Comparison of ENCODE assay signal across 23 cellular contexts in genomic region chr13:47019977-47020376, GRCh38.
"Had no signal": no experiment of that assay in that cellular context is flagged by ENCODE, and none has a peak within 500 bp of the region (broad histone marks: within the 10 kb centered on the region; RNA-seq: fewer than 3 reads in every experiment).

No MANE protein-coding gene starts in this region.

- H3K4me3 Mint-ChIP-seq: naive thymus-derived CD8-positive, alpha-beta T cell; nephron; neural crest cell; stimulated activated memory B cell treated with anti-CD40 and anti-IgM and Interleukin-4, amounts not matched to agents 10 μg/mL and 1 μg/mL and 100 μg/mL, for 72 hours had no signal

- H3K27ac Mint-ChIP-seq: naive thymus-derived CD8-positive, alpha-beta T cell; nephron; stimulated activated memory B cell treated with anti-CD40 and anti-IgM and Interleukin-4, amounts not matched to agents 10 μg/mL and 1 μg/mL and 100 μg/mL, for 72 hours had no signal

- H3K4me1 Mint-ChIP-seq: naive thymus-derived CD8-positive, alpha-beta T cell; neural crest cell had no signal

- H3K27me3 Mint-ChIP-seq: stimulated activated memory B cell treated with anti-CD40 and anti-IgM and Interleukin-4, amounts not matched to agents 10 μg/mL and 1 μg/mL and 100 μg/mL, for 72 hours had no signal

- ATAC-seq: heart right ventricle; mucosa of descending colon; naive thymus-derived CD8-positive, alpha-beta T cell; right cardiac atrium; sciatic nerve; stimulated activated memory B cell treated with anti-CD40 and anti-IgM and Interleukin-4, amounts not matched to agents 10 μg/mL and 1 μg/mL and 100 μg/mL, for 72 hours had no signal

- H3K36me3 Mint-ChIP-seq: naive thymus-derived CD8-positive, alpha-beta T cell; stimulated activated memory B cell treated with anti-CD40 and anti-IgM and Interleukin-4, amounts not matched to agents 10 μg/mL and 1 μg/mL and 100 μg/mL, for 72 hours had no signal

- DNase-seq: heart right ventricle; islet precursor cell; left ventricle myocardium inferior; midbrain; mucosa of descending colon; naive thymus-derived CD8-positive, alpha-beta T cell; occipital lobe; ovary; retina; right cardiac atrium; small intestine; spleen; stimulated activated CD4-positive, alpha-beta T cell treated with anti-CD3 and anti-CD28 coated beads, Interleukin-4, amount 100 ng/mL, for 24 hours; stimulated activated naive CD4-positive, alpha-beta T cell treated with Interleukin-2 at 50 U/mL for 16 hours; stomach; testis; thyroid gland; transverse colon; upper lobe of left lung had no signal
